8 cellular contexts compared by ENCODE assay signal in the genomic region with DNA sequence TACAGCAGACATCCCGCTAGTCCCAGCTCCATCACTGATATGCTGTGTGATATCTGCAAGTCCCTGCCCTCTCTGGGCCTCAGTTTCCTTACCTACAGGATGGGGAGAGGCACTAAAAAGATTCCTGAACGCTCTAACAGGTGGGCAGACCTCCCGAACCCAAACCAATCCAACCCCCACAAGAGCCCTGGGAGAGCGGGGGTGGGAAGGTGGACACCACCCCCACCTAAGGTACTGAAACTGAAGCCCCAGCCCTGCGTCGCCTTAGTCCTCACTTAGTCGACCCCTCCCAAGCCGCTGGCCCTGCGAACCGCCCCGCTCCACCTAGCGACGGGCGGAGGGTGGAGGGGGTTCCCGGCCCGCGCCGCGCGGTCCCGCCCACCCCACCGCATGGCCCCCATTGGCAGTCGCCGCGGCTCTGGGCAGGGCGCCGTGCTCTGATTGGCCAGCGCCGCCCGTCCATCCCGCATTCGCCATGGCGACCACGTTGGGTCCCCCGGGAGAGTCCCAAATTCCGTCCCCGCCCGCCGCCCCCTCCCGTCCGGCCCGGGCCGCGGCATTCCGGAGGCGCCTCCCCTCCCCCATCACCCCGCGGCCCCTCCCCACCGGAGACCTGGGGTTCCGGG. TPM values are rescaled to one million over a fixed set of nuclear protein-coding genes. Genes with fewer than 3 reads are reported as not detected.
A peak's percentile ranks its signal among the peaks of the same experiment; 100 is the strongest.
DNase-seq lines count a peak whose midpoint lies in the region; ATAC-seq and TF ChIP-seq lines count a peak whose summit lies in the region.

No MANE protein-coding gene starts in this region.

- intact Hi-C loops in breast epithelium (cut with DNase I; ENCODE audit: low total_unique reads), result no loop called here

- H3K9me3 ChIP-seq in WERI-Rb-1 (ENCODE audit: severe bottlenecking) (no peaks in the 10 kb centered on the region), breast epithelium (no peaks in the 10 kb centered on the region), smooth muscle cell (replicated peaks; ENCODE audit: low read depth) (no peaks in the 10 kb centered on the region)

- no peaks in the 10 kb centered on the region for H3K27me3 ChIP-seq in WERI-Rb-1 (ENCODE audit: insufficient read depth, low read depth, severe bottlenecking)
- no peaks in the 10 kb centered on the region for H3K27me3 ChIP-seq in breast epithelium
- H3K27me3 ChIP-seq in smooth muscle cell (ENCODE audit: low read depth), result no peaks in the 10 kb centered on the region

- H3K36me3 ChIP-seq in WERI-Rb-1 (no peaks in the 10 kb centered on the region; the same call in 1 of the 2 replicates), breast epithelium (no peaks in the 10 kb centered on the region), smooth muscle cell (ENCODE audit: low read depth) (no peaks in the 10 kb centered on the region)

- H3K4me3 ChIP-seq in WERI-Rb-1 (ENCODE audit: low read depth, low read length) (peak overlapping the region; percentile 65), breast epithelium (peak overlapping the region; percentile 84 to 93 (median 92)), smooth muscle cell (peak overlapping the region; percentile 98)

- peak; percentile 70 for ATAC-seq in HG02885 (IDR thresholded peaks at IDR 0.05; ENCODE audit: poor library complexity, unreplicated experiment)

- H3K27ac ChIP-seq in WERI-Rb-1 (peak overlapping the region; percentile 71; the same call in 1 of the 2 replicates), breast epithelium (peak overlapping the region; percentile 90 to 93), smooth muscle cell (ENCODE audit: low read depth) (peak overlapping the region; percentile 83)

- H3K4me1 ChIP-seq in breast epithelium, result peaks cover 14 to 23% of the 10 kb centered on the region in 2 donors
- peaks cover 21% of the 10 kb centered on the region for H3K4me1 ChIP-seq in smooth muscle cell (ENCODE audit: low read depth)

- TF ChIP-seq POLR2A in breast epithelium (IDR thresholded peaks at IDR 0.05), result no peak

- no peak for TF ChIP-seq CTCF in WERI-Rb-1 (IDR thresholded peaks at IDR 0.05; ENCODE audit: low read depth, low read length)
- TF ChIP-seq CTCF in breast epithelium (IDR thresholded peaks at IDR 0.05), result peak in 1 of 3 donors; percentile 12
- peak; percentile 14 for TF ChIP-seq CTCF in smooth muscle cell (IDR thresholded peaks at IDR 0.05; ENCODE audit: borderline replicate concordance, insufficient read depth, poor library complexity, severe bottlenecking)

- WGBS in smooth muscle cell (ENCODE audit: low lambda C conversion rate), result 4% methylated on average over 16 of the region's 50 CpGs

- peak overlapping the region; percentile 96 for H3K9ac ChIP-seq in smooth muscle cell (ENCODE audit: low read depth)

- DNase-seq in NCI-H1436 (lab: John Stamatoyannopoulos, UW), result peak; percentile 84
- no peak for DNase-seq in NCI-H1436 treated with DMSO at 0.1 percent for 48 hours (lab: John Stamatoyannopoulos, UW)
- DNase-seq in NCI-H2107 (lab: John Stamatoyannopoulos, UW), result peak; percentile 18
- DNase-seq in WERI-Rb-1, result peak; percentile 93
- peak; percentile 94 to 95 for DNase-seq in breast epithelium (ENCODE audit: low spot score in 2 of 2)
- peak; percentile 68 for DNase-seq in inferior parietal cortex (ENCODE audit: extremely low spot score)
- DNase-seq in smooth muscle cell (lab: John Stamatoyannopoulos, UW; ENCODE audit: unreplicated experiment), result peak; percentile 83

- no peaks in the 10 kb centered on the region for H3F3A ChIP-seq in smooth muscle cell (ENCODE audit: low read depth)

- peak overlapping the region; percentile 98 for H2AFZ ChIP-seq in smooth muscle cell (ENCODE audit: low read depth)

- peaks cover 13% of the 10 kb centered on the region for H4K20me1 ChIP-seq in smooth muscle cell (ENCODE audit: low read depth)

- peak overlapping the region; percentile 97 for H3K4me2 ChIP-seq in smooth muscle cell

- peaks cover 24% of the 10 kb centered on the region for H3K79me2 ChIP-seq in smooth muscle cell (ENCODE audit: low read depth)

RNA-seq across cellular contexts. Expression of a gene that starts 0.6 kb away (rescaled TPM):
- total RNA-seq in breast epithelium, result 10 to 100 TPM in 2 of 3 donors, 1 to 10 TPM in 1; 6.7 to 15.1 (median 12.1) TPM
- total RNA-seq in smooth muscle cell, result 10.8 and 13.4 TPM in 2 replicates
- polyA plus RNA-seq in smooth muscle cell, result 21.9 and 25.3 TPM in 2 replicates

RNA-seq across cellular contexts. Expression of a gene that starts 6.7 kb away (rescaled TPM):
- total RNA-seq in breast epithelium (1 to 10 TPM in 1 of 3 donors, under 1 TPM in 1, not detected in 1; 0.66 to 1.0 TPM), smooth muscle cell (not detected in 2 replicates)
- polyA plus RNA-seq in smooth muscle cell, result not detected in 2 replicates

RNA-seq across cellular contexts. Expression of a gene that starts 49.5 kb away (rescaled TPM):
- total RNA-seq in breast epithelium (10 to 100 TPM; 13.1 to 20.3 (median 17.6) TPM), smooth muscle cell (36.5 and 43.5 TPM in 2 replicates)
- 73.6 and 95.6 TPM in 2 replicates for polyA plus RNA-seq in smooth muscle cell
